ENCODE assay signal across 19 cellular contexts in the genomic region with DNA sequence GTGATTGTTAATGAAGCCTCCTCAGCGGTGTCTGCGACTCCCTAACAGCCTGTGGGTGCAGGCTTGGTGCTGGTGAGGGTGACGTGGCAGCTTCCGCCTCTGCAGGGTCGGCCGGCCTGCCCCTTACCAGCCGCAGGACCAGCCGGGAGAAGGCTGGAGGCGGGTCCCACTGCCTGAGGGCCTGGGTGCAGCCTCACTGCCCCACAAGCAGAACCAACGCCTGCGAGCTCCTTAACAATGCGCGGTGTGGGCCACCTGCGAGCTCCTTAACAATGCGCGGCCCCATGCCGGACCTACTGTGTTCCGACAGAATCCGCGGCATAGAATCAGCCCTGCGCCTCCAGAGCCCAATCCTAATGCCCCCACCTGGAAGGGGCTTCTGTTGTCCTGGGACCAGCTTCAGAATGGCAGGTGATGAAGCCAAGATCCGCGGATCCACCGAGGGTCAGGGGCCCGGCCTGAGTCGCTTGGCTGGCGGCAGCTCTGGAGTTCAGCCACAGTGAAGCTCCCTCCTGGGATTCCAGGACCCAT. TPM values are rescaled to one million over a fixed set of nuclear protein-coding genes. Genes with fewer than 3 reads are reported as not detected.
"Had no signal": no experiment of that assay in that cellular context is flagged by ENCODE, and none has a peak within 500 bp of the region (broad histone marks: within the 10 kb centered on the region; RNA-seq: fewer than 3 reads in every experiment).

No MANE protein-coding gene starts in this region.

- H3K9me3 ChIP-seq: mucosa of descending colon, upper lobe of right lung had no signal

- H3K9me3 Mint-ChIP-seq: activated B cell treated with CpG ODN at 0.5 μM for 24 hours; activated naive CD4-positive, alpha-beta T cell treated with anti-CD3 and anti-CD28 coated beads, Interleukin-2, amount 10 ng/mL, durations not matched to agents 7 days and 5 days; activated T-cell treated with anti-CD3 and anti-CD28 coated beads, Interleukin-2, amount 50 U/mL, for 72 hours; T-helper 1 cell treated with Interleukin-12 subunit alpha and Interleukin-12 subunit beta and Interleukin-4 antibody, amounts not matched to agents 30 μg/mL and 1 μg/mL, for 36 hours had no signal

- H3K27me3 Mint-ChIP-seq: activated B cell treated with CpG ODN at 0.5 μM for 24 hours had no signal

- H3K4me1 Mint-ChIP-seq: activated B cell treated with CpG ODN at 0.5 μM for 24 hours; activated CD4-positive, alpha-beta T cell treated with anti-CD3 and anti-CD28 coated beads for 36 hours; activated naive CD4-positive, alpha-beta T cell treated with anti-CD3 and anti-CD28 coated beads, Interleukin-2, amount 10 ng/mL, durations not matched to agents 7 days and 5 days; memory B cell had no signal

- H3K27ac ChIP-seq: foreskin keratinocyte, upper lobe of right lung had no signal

- H3K27ac Mint-ChIP-seq: activated B cell treated with CpG ODN at 0.5 μM for 24 hours; activated CD4-positive, alpha-beta T cell treated with anti-CD3 and anti-CD28 coated beads for 36 hours; activated naive CD4-positive, alpha-beta T cell treated with anti-CD3 and anti-CD28 coated beads, Interleukin-2, amount 10 ng/mL, durations not matched to agents 7 days and 5 days; activated T-cell treated with anti-CD3 and anti-CD28 coated beads, Interleukin-2, amount 50 U/mL, for 72 hours; memory B cell; progenitor cell of endocrine pancreas; T-helper 1 cell treated with Interleukin-12 subunit alpha and Interleukin-12 subunit beta and Interleukin-4 antibody, amounts not matched to agents 30 μg/mL and 1 μg/mL, for 36 hours had no signal

- H3K36me3 ChIP-seq: upper lobe of right lung had no signal

- H3K36me3 Mint-ChIP-seq: activated naive CD4-positive, alpha-beta T cell treated with anti-CD3 and anti-CD28 coated beads, Interleukin-2, amount 10 ng/mL, durations not matched to agents 7 days and 5 days; memory B cell had no signal

- H3K27me3 ChIP-seq: foreskin keratinocyte had no signal

- H3K4me3 ChIP-seq: mucosa of descending colon, upper lobe of right lung had no signal

- DNase-seq: activated B cell treated with CpG ODN at 0.5 μM for 24 hours; activated CD4-positive, alpha-beta T cell treated with anti-CD3 and anti-CD28 coated beads for 36 hours; activated CD4-positive, alpha-beta T cell treated with anti-CD3 and anti-CD28 coated beads, Interleukin-2, amount 50 U/mL, for 4 hours; activated effector memory CD4-positive, alpha-beta T cell treated with Interleukin-2 at 50 U/mL for 16 hours; activated naive CD4-positive, alpha-beta T cell treated with anti-CD3 and anti-CD28 coated beads, Interleukin-2, amount 10 ng/mL, durations not matched to agents 7 days and 5 days; activated T-cell treated with anti-CD3 and anti-CD28 coated beads, Interleukin-2, amount 50 U/mL, for 72 hours; effector CD4-positive, alpha-beta T cell; erythroblast; foreskin keratinocyte; left cardiac atrium; mucosa of descending colon; retina; stimulated activated CD4-positive, alpha-beta T cell treated with anti-CD3 and anti-CD28 coated beads, Interleukin-4, amount 100 ng/mL, for 24 hours; stimulated activated naive CD4-positive, alpha-beta T cell treated with Interleukin-2 at 50 U/mL for 16 hours; T1000; upper lobe of right lung had no signal

- H3K4me3 Mint-ChIP-seq: activated B cell treated with CpG ODN at 0.5 μM for 24 hours; activated CD4-positive, alpha-beta T cell treated with anti-CD3 and anti-CD28 coated beads for 36 hours; activated naive CD4-positive, alpha-beta T cell treated with anti-CD3 and anti-CD28 coated beads, Interleukin-2, amount 10 ng/mL, durations not matched to agents 7 days and 5 days; activated T-cell treated with anti-CD3 and anti-CD28 coated beads, Interleukin-2, amount 50 U/mL, for 72 hours; memory B cell; T-helper 1 cell treated with Interleukin-12 subunit alpha and Interleukin-12 subunit beta and Interleukin-4 antibody, amounts not matched to agents 30 μg/mL and 1 μg/mL, for 36 hours had no signal

- H3K4me1 ChIP-seq: upper lobe of right lung had no signal

- ATAC-seq: activated CD4-positive, alpha-beta T cell treated with anti-CD3 and anti-CD28 coated beads for 36 hours; activated T-cell treated with anti-CD3 and anti-CD28 coated beads, Interleukin-2, amount 50 U/mL, for 72 hours; foreskin keratinocyte; left cardiac atrium; mucosa of descending colon had no signal

RNA-seq across cellular contexts. Expression of a gene that starts 54.4 kb away (rescaled TPM):
- total RNA-seq: activated B cell treated with CpG ODN at 0.5 μM for 24 hours; activated CD4-positive, alpha-beta T cell treated with anti-CD3 and anti-CD28 coated beads for 36 hours had no signal
